16 cellular contexts compared by ENCODE assay signal in genomic region chrX:95218964-95219363, GRCh38.
DNase-seq lines count a peak whose midpoint lies in the region; ATAC-seq and TF ChIP-seq lines count a peak whose summit lies in the region.
"Had no signal": no experiment of that assay in that cellular context is flagged by ENCODE, and none has a peak within 500 bp of the region (broad histone marks: within the 10 kb centered on the region; RNA-seq: fewer than 3 reads in every experiment).

No MANE protein-coding gene starts in this region.

- H3K27ac Mint-ChIP-seq in GM23338: no peak overlapping the region
- H3K27ac Mint-ChIP-seq: CD4-positive, alpha-beta memory T cell; H9 had no signal

- H2AFZ ChIP-seq in GM23338 (0 out of 2 replicates have a peak overlapping the region, but pooled peaks have one; percentile 23), trophoblast cell (ENCODE audit: insufficient read depth, low read length, poor library complexity) (no peak overlapping the region)

- H3K9ac ChIP-seq in SK-N-MC (ENCODE audit: insufficient read length) (no peak overlapping the region), trophoblast cell (ENCODE audit: low read length) (no peak overlapping the region)

- peak overlapping the region; percentile 30 for H4K12ac ChIP-seq in trophoblast cell (ENCODE audit: low read depth, low read length)

- H2BK120ac ChIP-seq in trophoblast cell (ENCODE audit: insufficient read depth, low read length, poor library complexity): no peak overlapping the region

- H3K27ac ChIP-seq in GM23338 (ENCODE audit: low read depth) (no peak overlapping the region), SK-N-MC (peak overlapping the region; percentile 67), trophoblast cell (ENCODE audit: low read depth, low read length) (no peak overlapping the region)
- H3K27ac ChIP-seq: A549, C4-2B had no signal

- no peaks in the 10 kb centered on the region for H3K79me1 ChIP-seq in trophoblast cell (ENCODE audit: low read length)

- no peak overlapping the region for H3K4me3 ChIP-seq in GM23338
- peak overlapping the region; percentile 36; the same call in 1 of the 2 replicates for H3K4me3 ChIP-seq in SK-N-MC
- no peak overlapping the region for H3K4me3 ChIP-seq in trophoblast cell (ENCODE audit: low read depth, low read length)
- H3K4me3 ChIP-seq: A549 had no signal

- no peaks in the 10 kb centered on the region for H3K36me3 Mint-ChIP-seq in GM23338 (ENCODE audit: low read depth)
- H3K36me3 Mint-ChIP-seq: CD4-positive, alpha-beta memory T cell had no signal

- no peak overlapping the region for H3K4ac ChIP-seq in trophoblast cell (ENCODE audit: low read depth, low read length)

- no peak overlapping the region for H2BK12ac ChIP-seq in trophoblast cell (ENCODE audit: low read length)

- H3F3A ChIP-seq in GM23338 (replicated peaks; ENCODE audit: low read depth): no peaks in the 10 kb centered on the region

- H3K14ac ChIP-seq in trophoblast cell (ENCODE audit: low read length): no peak overlapping the region

- H3K9me3 ChIP-seq in SK-N-MC (ENCODE audit: low read depth, low read length) (no peaks in the 10 kb centered on the region), trophoblast cell (ENCODE audit: insufficient read depth, low read depth, low read length) (no peaks in the 10 kb centered on the region)
- H3K9me3 ChIP-seq: A549, BE2C had no signal

- H3K36me3 ChIP-seq in GM23338 (ENCODE audit: insufficient read depth): no peaks in the 10 kb centered on the region
- H3K36me3 ChIP-seq in SK-N-MC (ENCODE audit: insufficient read depth, low read length): no peaks in the 10 kb centered on the region
- H3K36me3 ChIP-seq in trophoblast cell (ENCODE audit: control insufficient read depth in 1 of 2, insufficient read depth in 2 of 2, low read length in 2 of 2): no peaks in the 10 kb centered on the region
- H3K36me3 ChIP-seq: BE2C had no signal

- no peak for TF ChIP-seq CTCF in GM23338 (conservative IDR thresholded peaks at IDR 0.05; ENCODE audit: low read depth in 2 of 2)

- no peak overlapping the region for H2AK5ac ChIP-seq in trophoblast cell (ENCODE audit: low read length)

- peak overlapping the region; percentile 19 for H4K8ac ChIP-seq in trophoblast cell (ENCODE audit: low read depth, low read length)

- no peak overlapping the region for H2BK5ac ChIP-seq in trophoblast cell (ENCODE audit: low read depth, low read length, poor library complexity)

- peak; percentile 11 for DNase-seq in GM23338 (ENCODE audit: low spot score)
- peak; percentile 6 for DNase-seq in SK-N-MC (ENCODE audit: low read depth, low spot score)
- DNase-seq in iPS-NIHi11 (ENCODE audit: low spot score): peak; percentile 4
- DNase-seq in trophoblast cell: no peak
- DNase-seq in 8988T: no peak
- no peak for DNase-seq in DMS79 (lab: John Stamatoyannopoulos, UW)
- no peak for DNase-seq in ureter (ENCODE audit: low spot score)
- DNase-seq: BE2C; CD4-positive, alpha-beta memory T cell; COR-L47; DMS153; DND-41; GF-D8; H9 had no signal

- no peak overlapping the region for H3K18ac ChIP-seq in trophoblast cell (ENCODE audit: low read length)

- no CpG with 5 or more reads among the region's 4 CpGs for WGBS in trophoblast cell (ENCODE audit: extremely low coverage, insufficient coverage, insufficient read length)

- no peak overlapping the region for H3K4me2 ChIP-seq in GM23338
- H3K4me2 ChIP-seq in trophoblast cell (ENCODE audit: low read length): no peak overlapping the region
- H3K4me2 ChIP-seq: A549 had no signal

- H3K9me2 ChIP-seq in GM23338 (ENCODE audit: insufficient read depth): no peaks in the 10 kb centered on the region

- H3K4me1 Mint-ChIP-seq in GM23338: no peaks in the 10 kb centered on the region
- H3K4me1 Mint-ChIP-seq: CD4-positive, alpha-beta memory T cell had no signal

- no peaks in the 10 kb centered on the region for H3K9me3 Mint-ChIP-seq in GM23338

- no peaks in the 10 kb centered on the region for H3K27me3 Mint-ChIP-seq in GM23338 (ENCODE audit: insufficient read depth, low read depth, poor library complexity)
- H3K27me3 Mint-ChIP-seq: CD4-positive, alpha-beta memory T cell had no signal

- H3K4me3 Mint-ChIP-seq in GM23338: no peak overlapping the region
- H3K4me3 Mint-ChIP-seq: CD4-positive, alpha-beta memory T cell; H9 had no signal

- H3K27me3 ChIP-seq in GM23338 (ENCODE audit: insufficient read depth) (no peaks in the 10 kb centered on the region), trophoblast cell (ENCODE audit: insufficient read depth, low read length) (no peaks in the 10 kb centered on the region)
- H3K27me3 ChIP-seq: BE2C had no signal

- ATAC-seq in GM23338: no peak; the same call in 2 of the 3 replicates
- ATAC-seq: A549 had no signal

- H3K4me1 ChIP-seq in GM23338 (ENCODE audit: insufficient read depth) (no peaks in the 10 kb centered on the region), trophoblast cell (ENCODE audit: control insufficient read depth in 1 of 2, insufficient read depth in 2 of 2, low read length in 2 of 2) (no peaks in the 10 kb centered on the region)
- H3K4me1 ChIP-seq: A549, BE2C had no signal

- no peaks in the 10 kb centered on the region for H4K20me1 ChIP-seq in GM23338 (replicated peaks; ENCODE audit: insufficient read depth)

- H4K91ac ChIP-seq in trophoblast cell (ENCODE audit: low read depth, low read length): no peak overlapping the region

- H3K79me2 ChIP-seq in GM23338 (replicated peaks; ENCODE audit: insufficient read depth): no peaks in the 10 kb centered on the region
- no peaks in the 10 kb centered on the region for H3K79me2 ChIP-seq in trophoblast cell (ENCODE audit: control insufficient read depth, insufficient read depth, low read length, poor library complexity)

- no peak overlapping the region for H3K23ac ChIP-seq in trophoblast cell (ENCODE audit: low read length)

TF ChIP-seq in GM23338, 12 proteins besides CTCF, POLR2A, EP300 and RAD21:
- TF ChIP-seq POLR2AphosphoS5 (IDR thresholded peaks at IDR 0.05; ENCODE audit: low read depth): no peak
- no peak for TF ChIP-seq JUNB (IDR thresholded peaks at IDR 0.05; ENCODE audit: unreplicated experiment)
- no peak for TF ChIP-seq EZH2 (IDR thresholded peaks at IDR 0.05; ENCODE audit: low read depth, unreplicated experiment)
- TF ChIP-seq EZH2phosphoT487 (IDR thresholded peaks at IDR 0.05; ENCODE audit: unreplicated experiment): no peak
- TF ChIP-seq CREB1 (CRISPR knock-in tag; IDR thresholded peaks at IDR 0.05; ENCODE audit: low read depth): no peak
- TF ChIP-seq NANOG (IDR thresholded peaks at IDR 0.05; ENCODE audit: borderline replicate concordance): no peak
- TF ChIP-seq REST (IDR thresholded peaks at IDR 0.05; ENCODE audit: unreplicated experiment): no peak
TF ChIP-seq in GM23338: peak in this region for 0.

Comparison
In these comparisons a context has a peak if more than half of its experiments do, and no peak if none do; other contexts are left out.
1. DNase-seq: peak in GM23338 (single experiment), SK-N-MC (single experiment) and iPS-NIHi11 (single experiment); none in trophoblast cell (0 of 2), 8988T (single experiment), DMS79 (single experiment) and ureter (single experiment).